8 cellular contexts compared by ENCODE assay signal in genomic region chr3:123151853-123152420, GRCh38. TPM values are rescaled to one million over a fixed set of nuclear protein-coding genes. Genes with fewer than 3 reads are reported as not detected.
DNase-seq lines count a peak whose midpoint lies in the region; ATAC-seq and TF ChIP-seq lines count a peak whose summit lies in the region.
"Not testable (repeated sequence)": the region's sequence is repeated elsewhere in the genome, so short reads cannot be mapped to it uniquely, and the experiment has no call there.

No MANE protein-coding gene starts in this region.

- H3K9me3 Mint-ChIP-seq in WTC11; activated T-helper 1 cell treated with anti-CD3 and anti-CD28 coated beads, Interleukin-12 subunit alpha, Interleukin-12 subunit beta, Interleukin-2, Interleukin-4 antibody, amounts not matched to agents 30 ng/mL and 10 ng/mL and 1 ng/mL, durations not matched to agents 14 hours and 24 hours and 36 hours; brain; natural killer cell treated with Interleukin-12 subunit alpha and Interleukin-12 subunit beta and Interleukin-15 and Interleukin-18, amount 100 ng/mL, for 72 hours: not testable (repeated sequence)
- H3K9me3 Mint-ChIP-seq in glutamatergic neuron (ENCODE audit: unreplicated experiment) = peaks cover 11% of the 10 kb centered on the region

- H3K4me3 ChIP-seq in BLaER1; HUES6 (ENCODE audit: low read depth, low read length); thymus (ENCODE audit: low read length): not testable (repeated sequence)

- not testable (repeated sequence) for H3K27me3 ChIP-seq in BLaER1; HUES6 (ENCODE audit: control insufficient read depth, insufficient read depth, low read length); thymus (ENCODE audit: control insufficient read depth, insufficient read depth)

- POLR2A ChIA-PET in WTC11 (lab: Charles Lee) = interaction anchor here (0.6 kb wide), 1 partner anchor 662 kb away, joined by 3 read pairs; no protein-coding TSS in a partner anchor

- H3K4me2 ChIP-seq in BLaER1 = not testable (repeated sequence)

- H3K27ac ChIP-seq in BLaER1 (peak overlapping the region; percentile 72), thymus (ENCODE audit: low read depth) (peak overlapping the region; percentile 71)
- H3K27ac ChIP-seq in HUES6 (ENCODE audit: low read depth, low read length) = not testable (repeated sequence)

- peaks cover 42% of the 10 kb centered on the region for H3K4me1 ChIP-seq in BLaER1
- H3K4me1 ChIP-seq in HUES6 (ENCODE audit: control insufficient read depth, insufficient read depth, low read length); thymus (ENCODE audit: control insufficient read depth, insufficient read depth, low read length): not testable (repeated sequence)

- H3K27ac Mint-ChIP-seq in WTC11 (peak overlapping the region; percentile 57; the same call in 1 of the 2 replicates), brain (peak overlapping the region in 4 of 5 experiments; percentile 3 to 80 (median 32)), glutamatergic neuron (ENCODE audit: unreplicated experiment) (peak overlapping the region; percentile 65)
- peak overlapping the region; percentile 62 for H3K27ac Mint-ChIP-seq in activated T-helper 1 cell treated with anti-CD3 and anti-CD28 coated beads, Interleukin-12 subunit alpha, Interleukin-12 subunit beta, Interleukin-2, Interleukin-4 antibody, amounts not matched to agents 30 ng/mL and 10 ng/mL and 1 ng/mL, durations not matched to agents 14 hours and 24 hours and 36 hours
- H3K27ac Mint-ChIP-seq in natural killer cell treated with Interleukin-12 subunit alpha and Interleukin-12 subunit beta and Interleukin-15 and Interleukin-18, amount 100 ng/mL, for 72 hours = peak overlapping the region; percentile 12 to 56

- H3K36me3 ChIP-seq in BLaER1 = peaks cover 21% of the 10 kb centered on the region; the same call in 1 of the 2 replicates
- H3K36me3 ChIP-seq in HUES6 (ENCODE audit: control insufficient read depth, insufficient read depth, low read length) = peaks cover 80% of the 10 kb centered on the region
- not testable (repeated sequence) for H3K36me3 ChIP-seq in thymus (ENCODE audit: control insufficient read depth, insufficient read depth)

- H3K9me3 ChIP-seq in BLaER1 = peaks cover 14% of the 10 kb centered on the region
- not testable (repeated sequence) for H3K9me3 ChIP-seq in HUES6 (ENCODE audit: control insufficient read depth, insufficient read depth, low read depth, low read length); thymus (ENCODE audit: control insufficient read depth)

- H3K36me3 Mint-ChIP-seq in WTC11 = peaks cover 33% of the 10 kb centered on the region
- H3K36me3 Mint-ChIP-seq in activated T-helper 1 cell treated with anti-CD3 and anti-CD28 coated beads, Interleukin-12 subunit alpha, Interleukin-12 subunit beta, Interleukin-2, Interleukin-4 antibody, amounts not matched to agents 30 ng/mL and 10 ng/mL and 1 ng/mL, durations not matched to agents 14 hours and 24 hours and 36 hours (ENCODE audit: low read depth) = peaks cover 39% of the 10 kb centered on the region
- peaks cover 27% of the 10 kb centered on the region for H3K36me3 Mint-ChIP-seq in brain
- H3K36me3 Mint-ChIP-seq in glutamatergic neuron (ENCODE audit: unreplicated experiment); natural killer cell treated with Interleukin-12 subunit alpha and Interleukin-12 subunit beta and Interleukin-15 and Interleukin-18, amount 100 ng/mL, for 72 hours: not testable (repeated sequence)

- not testable (repeated sequence) for H3K9ac ChIP-seq in BLaER1
- peak overlapping the region; percentile 12 for H3K9ac ChIP-seq in HUES6 (ENCODE audit: low read length)

- intact Hi-C loops in activated T-helper 1 cell treated with anti-CD3 and anti-CD28 coated beads, Interleukin-12 subunit alpha, Interleukin-12 subunit beta, Interleukin-2, Interleukin-4 antibody, amounts not matched to agents 30 ng/mL and 10 ng/mL and 1 ng/mL, durations not matched to agents 14 hours and 24 hours and 36 hours (cut with micrococcal nuclease) = not testable (repeated sequence)

- not testable (repeated sequence) for H3K4me3 Mint-ChIP-seq in WTC11; activated T-helper 1 cell treated with anti-CD3 and anti-CD28 coated beads, Interleukin-12 subunit alpha, Interleukin-12 subunit beta, Interleukin-2, Interleukin-4 antibody, amounts not matched to agents 30 ng/mL and 10 ng/mL and 1 ng/mL, durations not matched to agents 14 hours and 24 hours and 36 hours; brain; glutamatergic neuron (ENCODE audit: unreplicated experiment); natural killer cell treated with Interleukin-12 subunit alpha and Interleukin-12 subunit beta and Interleukin-15 and Interleukin-18, amount 100 ng/mL, for 72 hours

- H3K27me3 Mint-ChIP-seq in WTC11 (ENCODE audit: low read depth); activated T-helper 1 cell treated with anti-CD3 and anti-CD28 coated beads, Interleukin-12 subunit alpha, Interleukin-12 subunit beta, Interleukin-2, Interleukin-4 antibody, amounts not matched to agents 30 ng/mL and 10 ng/mL and 1 ng/mL, durations not matched to agents 14 hours and 24 hours and 36 hours (ENCODE audit: insufficient read depth); brain; glutamatergic neuron (ENCODE audit: unreplicated experiment); natural killer cell treated with Interleukin-12 subunit alpha and Interleukin-12 subunit beta and Interleukin-15 and Interleukin-18, amount 100 ng/mL, for 72 hours: not testable (repeated sequence)

- not testable (repeated sequence) for H3K4me1 Mint-ChIP-seq in WTC11; activated T-helper 1 cell treated with anti-CD3 and anti-CD28 coated beads, Interleukin-12 subunit alpha, Interleukin-12 subunit beta, Interleukin-2, Interleukin-4 antibody, amounts not matched to agents 30 ng/mL and 10 ng/mL and 1 ng/mL, durations not matched to agents 14 hours and 24 hours and 36 hours (ENCODE audit: low read depth); natural killer cell treated with Interleukin-12 subunit alpha and Interleukin-12 subunit beta and Interleukin-15 and Interleukin-18, amount 100 ng/mL, for 72 hours (ENCODE audit: low read depth in 2 of 2)
- peaks cover 59% of the 10 kb centered on the region for H3K4me1 Mint-ChIP-seq in brain
- H3K4me1 Mint-ChIP-seq in glutamatergic neuron (ENCODE audit: low read depth, unreplicated experiment) = peaks cover 49% of the 10 kb centered on the region

- WGBS in thymus = 97% methylated on average over 3 of the region's 3 CpGs

- not testable (repeated sequence) for DNase-seq in WTC11 (ENCODE audit: low spot score); activated T-helper 1 cell treated with anti-CD3 and anti-CD28 coated beads, Interleukin-12 subunit alpha, Interleukin-12 subunit beta, Interleukin-2, Interleukin-4 antibody, amounts not matched to agents 30 ng/mL and 10 ng/mL and 1 ng/mL, durations not matched to agents 14 hours and 24 hours and 36 hours (ENCODE audit: low spot score); glutamatergic neuron; natural killer cell treated with Interleukin-12 subunit alpha and Interleukin-12 subunit beta and Interleukin-15 and Interleukin-18, amount 100 ng/mL, for 72 hours (ENCODE audit: low spot score)

- CTCF ChIA-PET in WTC11 (lab: Charles Lee) = not testable (repeated sequence)

- ATAC-seq in WTC11; natural killer cell treated with Interleukin-12 subunit alpha and Interleukin-12 subunit beta and Interleukin-15 and Interleukin-18, amount 100 ng/mL, for 72 hours: not testable (repeated sequence)

- TF ChIP-seq CTCF in WTC11 (IDR thresholded peaks at IDR 0.05); brain (conservative IDR thresholded peaks at IDR 0.05); glutamatergic neuron (IDR thresholded peaks at IDR 0.05; ENCODE audit: partially characterized antibody, unreplicated experiment): not testable (repeated sequence)

- not testable (repeated sequence) for H4K20me1 ChIP-seq in BLaER1

RNA-seq across cellular contexts. Expression of gene SEC22A, which starts 49.8 kb away (rescaled TPM):
- 9.2 to 12.6 TPM (median 11.1 TPM) in 3 replicates for total RNA-seq in WTC11 (2021)
- 15.8 and 18.5 TPM in 2 replicates for total RNA-seq in activated T-helper 1 cell treated with anti-CD3 and anti-CD28 coated beads, Interleukin-12 subunit alpha, Interleukin-12 subunit beta, Interleukin-2, Interleukin-4 antibody, amounts not matched to agents 30 ng/mL and 10 ng/mL and 1 ng/mL, durations not matched to agents 14 hours and 24 hours and 36 hours
- polyA plus RNA-seq in brain (ENCODE audit: insufficient read depth, low read depth, low replicate concordance) = 16.8 TPM
- total RNA-seq in glutamatergic neuron (ENCODE audit: unreplicated experiment) = 14.6 TPM
- total RNA-seq in natural killer cell treated with Interleukin-12 subunit alpha and Interleukin-12 subunit beta and Interleukin-15 and Interleukin-18, amount 100 ng/mL, for 72 hours = 10 to 100 TPM; 18.8 to 19.0 TPM
- 15.8 TPM for polyA plus RNA-seq in thymus
